8 cellular contexts compared by ENCODE assay signal in the genomic region with DNA sequence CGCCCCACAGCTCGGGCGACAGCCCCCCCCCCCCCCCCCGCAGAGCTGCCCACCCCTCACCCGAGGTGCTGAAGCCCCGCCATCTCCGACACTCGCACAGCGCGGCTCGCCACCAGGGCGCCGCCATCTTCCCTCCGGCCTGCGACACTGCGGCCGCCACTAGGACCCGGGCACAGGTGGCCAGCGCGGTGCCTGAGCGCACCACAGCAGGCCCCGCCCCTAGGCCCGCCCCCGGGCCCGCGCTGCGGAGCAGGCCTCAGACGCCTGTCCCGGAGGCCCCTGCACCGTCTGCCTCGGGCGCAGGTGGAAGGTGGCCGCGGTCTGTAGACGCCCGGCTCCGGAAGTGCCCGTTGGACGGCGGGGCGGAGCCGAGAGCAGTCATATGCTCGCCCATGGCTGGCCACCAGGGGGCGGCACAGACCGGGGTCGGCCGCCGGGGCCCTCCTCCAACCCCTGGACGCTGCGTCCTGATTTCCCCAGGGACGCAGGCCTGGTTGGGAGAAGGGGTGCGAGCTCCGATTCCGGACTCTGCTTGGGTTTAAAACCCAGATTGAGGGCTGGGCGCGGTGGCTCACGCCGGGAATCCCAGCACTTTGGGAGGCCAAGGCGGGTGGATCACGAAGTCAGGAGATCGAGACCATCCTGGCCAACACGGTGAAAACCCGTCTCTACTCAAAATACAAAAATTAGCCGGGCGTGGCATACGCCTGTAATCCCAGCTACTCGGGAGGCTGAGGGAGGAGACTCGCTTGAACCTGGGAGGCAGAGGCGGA. TPM values are rescaled to one million over a fixed set of nuclear protein-coding genes. Genes with fewer than 3 reads are reported as not detected.
DNase-seq lines count a peak whose midpoint lies in the region; ATAC-seq lines count a peak whose summit lies in the region.

A gene (minus strand): TSS at position 136 of the 773 bp plus-strand sequence. CDS start 9 bp downstream, at position 127.

- DNase-seq in Ammon's horn (ENCODE audit: low spot score) (peak; percentile 87), NCI-H460 (ENCODE audit: extremely low read depth, low read depth) (peak; percentile 96), cerebellum (ENCODE audit: low spot score) (peak; percentile 96), kidney glomerular epithelial cell (lab: John Stamatoyannopoulos, UW) (peak; percentile 87)
- DNase-seq in activated CD4-positive, alpha-beta T cell treated with anti-CD3 and anti-CD28 coated beads for 1 hour: peak; percentile 87
- DNase-seq in stimulated activated CD4-positive, alpha-beta T cell treated with anti-CD3 and anti-CD28 coated beads, Interleukin-1b, Interleukin-23, amount 100 ng/mL, for 1 hour (ENCODE audit: low read depth in 2 of 2): peak; percentile 84 to 93

- ATAC-seq in GM19043 (IDR thresholded peaks at IDR 0.05; ENCODE audit: low read depth, unreplicated experiment) (peak; percentile 99), HG03378 (IDR thresholded peaks at IDR 0.05; ENCODE audit: unreplicated experiment) (peak; percentile 61)

RNA-seq across cellular contexts. Expression of the gene that starts here (rescaled TPM):
- total RNA-seq in NCI-H460 (2014; rRNA removed; shearing (Covaris generic)): 42.6 and 43.0 TPM in 2 replicates
- polyA plus RNA-seq in NCI-H460 (2014; cell fraction: nucleus; rRNA removed): 139 and 190 TPM in 2 replicates
- 27.0 TPM for total RNA-seq in cerebellum

Comparison
In these comparisons a context has a peak if more than half of its experiments do, and no peak if none do; other contexts are left out.
1. Peak in every context shown above with its lines: DNase-seq and ATAC-seq.